ENCODE assay signal across 9 cellular contexts in the genomic region with DNA sequence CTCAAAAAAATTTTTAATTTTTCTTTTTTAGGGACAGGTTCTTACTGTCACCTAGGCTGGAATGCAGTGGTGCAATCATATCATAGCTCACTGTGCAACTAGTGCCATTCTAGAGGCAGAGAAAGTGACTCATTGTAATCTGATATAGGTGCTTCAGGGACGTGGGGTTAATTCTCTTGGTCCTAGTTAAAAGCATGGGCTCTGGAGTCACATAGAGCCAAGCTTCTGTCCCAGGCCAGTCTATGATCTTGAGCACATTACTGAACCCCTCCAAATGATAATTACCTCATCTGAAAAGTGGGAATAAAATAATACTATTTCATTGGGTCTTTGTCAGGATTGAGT. TPM values are rescaled to one million over a fixed set of nuclear protein-coding genes. Genes with fewer than 3 reads are reported as not detected.
DNase-seq lines count a peak whose midpoint lies in the region; ATAC-seq lines count a peak whose summit lies in the region.
"Had no signal": no experiment of that assay in that cellular context is flagged by ENCODE, and none has a peak within 500 bp of the region (broad histone marks: within the 10 kb centered on the region; RNA-seq: fewer than 3 reads in every experiment).

No MANE protein-coding gene starts in this region.

- no peak overlapping the region for H3K4me3 ChIP-seq in skeletal muscle tissue (ENCODE audit: low read length in 3 of 3)

- no peaks in the 10 kb centered on the region for H3K27me3 ChIP-seq in skeletal muscle tissue (ENCODE audit: control insufficient read depth in 3 of 3, insufficient read depth in 3 of 3, low read length in 3 of 3)
- H3K27me3 ChIP-seq: BE2C had no signal

- H3K27ac ChIP-seq in skeletal muscle tissue (ENCODE audit: low read depth, low read length), result peak overlapping the region; percentile 99

- peaks cover 22 to 30% (median 23%) of the 10 kb centered on the region in 3 donors for H3K36me3 ChIP-seq in skeletal muscle tissue (ENCODE audit: control insufficient read depth in 3 of 3, insufficient read depth in 3 of 3, low read length in 3 of 3)

- peak overlapping the region in 2 of 3 donors; percentile 76 to 87 for H3K9ac ChIP-seq in skeletal muscle tissue (ENCODE audit: low read depth in 1 of 3, low read length in 3 of 3)

- ATAC-seq in GM19455 (IDR thresholded peaks at IDR 0.05; ENCODE audit: unreplicated experiment) (no peak), HG03439 (IDR thresholded peaks at IDR 0.05; ENCODE audit: unreplicated experiment) (no peak)

- H3K9me3 ChIP-seq in skeletal muscle tissue (ENCODE audit: control insufficient read depth in 3 of 3, low read length in 3 of 3), result no peaks in the 10 kb centered on the region
- H3K9me3 ChIP-seq: BE2C had no signal

- peaks cover 66 to 82% (median 79%) of the 10 kb centered on the region in 3 donors for H3K4me1 ChIP-seq in skeletal muscle tissue (ENCODE audit: control insufficient read depth in 3 of 3, insufficient read depth in 3 of 3, low read length in 3 of 3)
- H3K4me1 ChIP-seq: BE2C had no signal

- DNase-seq in SIG-M5 treated with dmso at 0.1 percent for 504 hours (lab: John Stamatoyannopoulos, UW; ENCODE audit: unreplicated experiment), result peak; percentile 29
- DNase-seq in SIG-M5 (lab: John Stamatoyannopoulos, UW), result no peak
- DNase-seq in NCI-H2171 treated with DMSO at 0.1 percent for 48 hours (lab: John Stamatoyannopoulos, UW), result peak; percentile 62
- peak; percentile 25 for DNase-seq in dedifferentiated amniotic fluid mesenchymal stem cell (ENCODE audit: extremely low spot score)
- no peak for DNase-seq in NCI-H1417 treated with DMSO at 0.1 percent for 48 hours (lab: John Stamatoyannopoulos, UW)
- DNase-seq: BE2C had no signal

RNA-seq across cellular contexts. Expression of gene ADIPOR1, which starts 1.1 kb away (rescaled TPM):
- total RNA-seq in skeletal muscle tissue, result 96.6 TPM

RNA-seq across cellular contexts. Expression of gene CYB5R1, which starts 7.8 kb away (rescaled TPM):
- 68.4 TPM for total RNA-seq in skeletal muscle tissue

RNA-seq across cellular contexts. Expression of gene KLHL12, which starts 32.2 kb away (rescaled TPM):
- total RNA-seq in skeletal muscle tissue, result 15.1 TPM

RNA-seq across cellular contexts. Expression of gene TMEM183A, which starts 47.9 kb away (rescaled TPM):
- 42.3 TPM for total RNA-seq in skeletal muscle tissue

Comparison
In these comparisons a context has a peak if more than half of its experiments do, and no peak if none do; other contexts are left out.
1. DNase-seq: peak in SIG-M5 treated with dmso at 0.1 percent for 504 hours (single experiment), NCI-H2171 treated with DMSO at 0.1 percent for 48 hours (single experiment) and dedifferentiated amniotic fluid mesenchymal stem cell (single experiment); none in SIG-M5 (single experiment) and NCI-H1417 treated with DMSO at 0.1 percent for 48 hours (single experiment).